Comparison of ENCODE assay signal across 1 cellular context in genomic region chr7:101315336-101315735, GRCh38.
TF ChIP-seq lines count a peak whose summit lies in the region.

No MANE protein-coding gene starts in this region.

TF ChIP-seq in SK-N-SH treated with all-trans-retinoic acid at 6 μM for 48 hours, 23 proteins besides CTCF, POLR2A, EP300 and RAD21 (continued from another document):
- TF ChIP-seq PATZ1 (CRISPR knock-in tag; IDR thresholded peaks at IDR 0.05; ENCODE audit: borderline replicate concordance) (no peak), TSHZ2 (CRISPR knock-in tag; IDR thresholded peaks at IDR 0.05) (no peak), POU6F1 (CRISPR knock-in tag; IDR thresholded peaks at IDR 0.05; ENCODE audit: borderline replicate concordance, low read depth) (no peak), PPARA (CRISPR knock-in tag; IDR thresholded peaks at IDR 0.05; ENCODE audit: borderline replicate concordance) (no peak), BACH2 (CRISPR knock-in tag; IDR thresholded peaks at IDR 0.05; ENCODE audit: borderline replicate concordance) (no peak), TOX (CRISPR knock-in tag; IDR thresholded peaks at IDR 0.05; ENCODE audit: borderline replicate concordance) (no peak), ZFP30 (CRISPR knock-in tag; IDR thresholded peaks at IDR 0.05) (no peak), CSDC2 (CRISPR knock-in tag; IDR thresholded peaks at IDR 0.05) (no peak), GLIS3 (CRISPR knock-in tag; IDR thresholded peaks at IDR 0.05) (no peak), OSR1 (CRISPR knock-in tag; IDR thresholded peaks at IDR 0.05) (no peak), TCF4 (CRISPR knock-in tag; IDR thresholded peaks at IDR 0.05; ENCODE audit: borderline replicate concordance) (no peak), ZFP3 (CRISPR knock-in tag; IDR thresholded peaks at IDR 0.05) (no peak), ZNF565 (CRISPR knock-in tag; conservative IDR thresholded peaks at IDR 0.05; ENCODE audit: low read depth) (no peak), ARNTL (CRISPR knock-in tag; IDR thresholded peaks at IDR 0.05; ENCODE audit: borderline replicate concordance, low read depth) (no peak), ZC3H10 (CRISPR knock-in tag; IDR thresholded peaks at IDR 0.05) (no peak), CREB5 (CRISPR knock-in tag; IDR thresholded peaks at IDR 0.05; ENCODE audit: low read depth) (no peak)
